8 cellular contexts compared by ENCODE assay signal in genomic region chr19:36528194-36528920, GRCh38. TPM values are rescaled to one million over a fixed set of nuclear protein-coding genes. Genes with fewer than 3 reads are reported as not detected.
DNase-seq lines count a peak whose midpoint lies in the region; ATAC-seq and TF ChIP-seq lines count a peak whose summit lies in the region.

Gene ZNF260, minus strand, starts transcription at chr19:36528271. Its CDS starts 13,033 bp downstream, at chr19:36515238.

- H3K4me1 ChIP-seq in parathyroid adenoma, result no peaks in the 10 kb centered on the region
- peaks cover 0 to 26% (median 7%) of the 10 kb centered on the region in 4 donors for H3K4me1 ChIP-seq in tibial nerve

- intact Hi-C loops in cardiac septum (cut with DNase I), result loop anchor here (1.0 to 2.0 kb wide), 2 partner anchors 39 to 150 kb away; partner anchors contain the start of genes ZFP14 and ZNF566

- peak; percentile 1 for TF ChIP-seq CTCF in GM12864 (IDR thresholded peaks at IDR 0.05; ENCODE audit: low read depth, low read length, missing control alignments)
- peak; percentile 12 for TF ChIP-seq CTCF in parathyroid adenoma (IDR thresholded peaks at IDR 0.05)
- TF ChIP-seq CTCF in tibial nerve (IDR thresholded peaks at IDR 0.05), result peak in 2 of 5 experiments; percentile 23 to 48

- H3K4me3 ChIP-seq in GM12864 (ENCODE audit: low read depth, low read length) (peak within 1 kb of the TSS; percentile 82), parathyroid adenoma (ENCODE audit: low read depth, low read length) (peak within 1 kb of the TSS; percentile 92), tibial nerve (peak within 1 kb of the TSS; percentile 53 to 83 (median 74))

- TF ChIP-seq POLR2A in tibial nerve (IDR thresholded peaks at IDR 0.05), result peak in 1 of 2 donors; percentile 57

- H3K79me2 ChIP-seq in parathyroid adenoma, result peaks cover 15% of the 10 kb centered on the region

- H2AFZ ChIP-seq in parathyroid adenoma, result peak within 1 kb of the TSS; percentile 96

- no peaks in the 10 kb centered on the region for H3K9me3 ChIP-seq in parathyroid adenoma (ENCODE audit: control insufficient read depth, low read length)
- H3K9me3 ChIP-seq in tibial nerve, result peaks cover 0 to 71% (median 19%) of the 10 kb centered on the region in 4 donors

- H3K4me2 ChIP-seq in parathyroid adenoma (ENCODE audit: low read length), result peak within 1 kb of the TSS; percentile 67

- DNase-seq in GM12864 (ENCODE audit: low read depth) (peak; percentile 93), NCI-H1436 (lab: John Stamatoyannopoulos, UW) (peak; percentile 88), SW480 (ENCODE audit: low spot score) (peak; percentile 95), cardiac septum (ENCODE audit: low spot score) (peak; percentile 98), tibial nerve (ENCODE audit: low spot score in 2 of 2) (peak; percentile 89 to 95)

- peak within 1 kb of the TSS; percentile 39 for H3K9ac ChIP-seq in parathyroid adenoma

- TF ChIP-seq EP300 in tibial nerve (IDR thresholded peaks at IDR 0.05), result peak; percentile 45 to 91

- ATAC-seq in HG02759 (IDR thresholded peaks at IDR 0.05; ENCODE audit: unreplicated experiment), result peak; percentile 91

- no peaks in the 10 kb centered on the region for H3K36me3 ChIP-seq in parathyroid adenoma (ENCODE audit: control insufficient read depth, insufficient read depth, low read length)
- peaks cover 0 to 62% (median 14%) of the 10 kb centered on the region in 3 donors for H3K36me3 ChIP-seq in tibial nerve

- peak within 1 kb of the TSS; percentile 30 for H3K27ac ChIP-seq in adipose tissue (ENCODE audit: low read depth, low read length)
- peak within 1 kb of the TSS; percentile 89 for H3K27ac ChIP-seq in parathyroid adenoma
- peak within 1 kb of the TSS; percentile 86 to 92 (median 90) for H3K27ac ChIP-seq in tibial nerve

- WGBS in adipose tissue, 3 donors, result 0% methylated on average over 55 of the region's 55 CpGs
- 0% methylated on average over 55 of the region's 55 CpGs for WGBS in tibial nerve, 2 donors

- H3K27me3 ChIP-seq in parathyroid adenoma (ENCODE audit: control insufficient read depth, insufficient read depth, low read length), result no peaks in the 10 kb centered on the region
- no peaks in the 10 kb centered on the region for H3K27me3 ChIP-seq in tibial nerve

RNA-seq across cellular contexts. Expression of gene ZNF260, which starts in this region (rescaled TPM):
- polyA plus RNA-seq in adipose tissue, result 1 to 10 TPM; 2.0 to 3.8 (median 2.4) TPM
- 6.7 TPM for total RNA-seq in cardiac septum
- 10 to 100 TPM; 10.5 to 41.1 (median 15.1) TPM for total RNA-seq in tibial nerve

Comparison
In these comparisons a context has a peak if more than half of its experiments do, and no peak if none do; other contexts are left out.
1. Peak in every context shown above with its lines: DNase-seq, ATAC-seq, H3K4me3 ChIP-seq and H3K27ac ChIP-seq.
2. H3K27ac ChIP-seq: peak in every context shown above with its lines; median percentile 90 in tibial nerve; 89 in parathyroid adenoma; 30 in adipose tissue.